ENCODE assay signal across 8 cellular contexts in the genomic region with DNA sequence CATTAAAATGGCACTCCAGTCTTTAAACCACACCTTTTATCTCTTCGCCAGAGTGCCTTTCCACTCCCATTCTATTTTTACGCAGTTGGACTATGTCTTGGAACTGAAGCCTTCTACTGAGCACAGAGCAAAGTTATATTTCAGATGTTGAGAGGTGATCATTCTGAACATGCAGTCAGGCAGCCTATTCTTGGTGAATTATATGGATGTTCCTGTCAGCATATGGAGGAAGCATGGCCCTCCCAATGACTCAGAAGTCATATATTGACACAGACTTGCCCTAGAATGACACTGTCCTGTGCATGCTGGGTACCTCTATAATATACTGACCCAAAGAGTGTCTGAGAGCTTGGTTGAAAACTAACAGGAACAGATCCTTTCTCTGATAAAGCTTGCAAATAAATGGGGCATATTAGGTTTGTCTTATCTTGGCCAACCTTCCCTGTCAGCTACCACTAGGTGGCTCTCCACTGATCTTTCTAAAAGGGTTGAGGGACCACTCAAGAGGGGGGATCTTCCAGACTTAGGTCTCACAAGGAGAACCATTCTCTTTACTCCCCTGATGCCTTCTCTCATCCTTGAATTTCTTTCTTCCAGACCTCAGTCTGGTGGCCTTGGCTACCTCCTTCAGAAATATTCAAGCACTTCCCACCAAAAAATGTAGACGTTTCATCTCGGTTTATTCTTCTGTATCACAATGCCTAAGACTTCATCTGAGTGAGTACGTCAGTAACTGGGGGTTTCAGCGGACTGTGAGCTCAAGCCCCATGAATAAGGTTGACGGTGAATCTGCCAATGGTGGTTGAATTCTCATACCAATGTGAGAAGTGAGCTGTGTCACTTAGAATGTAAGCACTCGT. TPM values are rescaled to one million over a fixed set of nuclear protein-coding genes. Genes with fewer than 3 reads are reported as not detected.
DNase-seq lines count a peak whose midpoint lies in the region; ATAC-seq, FAIRE-seq and TF ChIP-seq lines count a peak whose summit lies in the region.

No MANE protein-coding gene starts in this region.

- H3K36me3 Mint-ChIP-seq in CD4-positive, alpha-beta memory T cell, result no peaks in the 10 kb centered on the region

- H3K27ac Mint-ChIP-seq in CD4-positive, alpha-beta memory T cell, result no peak overlapping the region

- ATAC-seq in HG02938 (IDR thresholded peaks at IDR 0.05; ENCODE audit: unreplicated experiment) (peak; percentile 75), lower lobe of right lung (peak; percentile 72 to 84), aorta (ENCODE audit: low FRiP score) (no peak)

- peak; percentile 34 for TF ChIP-seq CTCF in GM13976 (IDR thresholded peaks at IDR 0.05; ENCODE audit: borderline replicate concordance, control extremely low read depth, extremely low read depth, insufficient read depth, missing control alignments)
- peak; percentile 66 for TF ChIP-seq CTCF in bronchial epithelial cell (IDR thresholded peaks at IDR 0.05; ENCODE audit: insufficient read depth, low read length, severe bottlenecking)
- peak; percentile 66 for TF ChIP-seq CTCF in lower lobe of right lung (IDR thresholded peaks at IDR 0.05)

- H3K27me3 Mint-ChIP-seq in CD4-positive, alpha-beta memory T cell, result peaks cover 8 to 9% of the 10 kb centered on the region in 2 donors

- H3K4me3 ChIP-seq in CD4-positive, alpha-beta memory T cell (ENCODE audit: low read length in 2 of 2), result no peak overlapping the region
- H3K4me3 ChIP-seq in bronchial epithelial cell (ENCODE audit: low read depth, low read length) (no peak overlapping the region), lower lobe of right lung (no peak overlapping the region), aorta (ENCODE audit: low read length in 2 of 2) (no peak overlapping the region)

- no peak overlapping the region for H3K27ac ChIP-seq in CD4-positive, alpha-beta memory T cell (ENCODE audit: low read depth, low read length)
- H3K27ac ChIP-seq in lower lobe of right lung (no peak overlapping the region), aorta (ENCODE audit: low read depth in 1 of 2, low read length in 2 of 2) (peak overlapping the region in 1 of 2 donors; percentile 25)

- WGBS in aorta, 2 donors, result 62% methylated on average over 8 of the region's 8 CpGs

- intact Hi-C loops in CD4-positive, alpha-beta memory T cell (cut with micrococcal nuclease), result loop anchor here (1.0 kb wide), 2 partner anchors 32 to 150 kb away; a partner anchor contains a TSS
- intact Hi-C loops in lower lobe of right lung (cut with DNase I) (loop anchor here (10.0 kb wide), 1 partner anchor 150 kb away; a partner anchor contains a TSS), aorta (cut with DNase I) (loop anchor here (5.0 to 10.0 kb wide), 2 partner anchors 148 to 150 kb away; a partner anchor contains a TSS)

- no peaks in the 10 kb centered on the region for H3K9me3 Mint-ChIP-seq in CD4-positive, alpha-beta memory T cell

- no peaks in the 10 kb centered on the region for H3K4me1 ChIP-seq in CD4-positive, alpha-beta memory T cell (ENCODE audit: insufficient read depth, low read length)
- H3K4me1 ChIP-seq in lower lobe of right lung (peaks cover 6% of the 10 kb centered on the region), aorta (ENCODE audit: control insufficient read depth in 1 of 2, insufficient read depth in 2 of 2, low read length in 2 of 2) (peaks cover 0 to 8% of the 10 kb centered on the region in 2 donors)

- H3K4me3 Mint-ChIP-seq in CD4-positive, alpha-beta memory T cell, result no peak overlapping the region

- in situ Hi-C loops in GM13976 (cut with MboI; ENCODE audit: low sequenced_read_pairs, unreplicated experiment), result no loop called here

- POLR2A ChIA-PET in CD4-positive, alpha-beta memory T cell (lab: Charles Lee; ENCODE audit: partially characterized antibody), result interaction anchor here (1.6 to 2.6 kb wide), 2 partner anchors 11 to 149 kb away, joined by 7 to 9 read pairs; a partner anchor contains a TSS

- H3K9me3 ChIP-seq in CD4-positive, alpha-beta memory T cell (ENCODE audit: control insufficient read depth in 1 of 2, low read length in 2 of 2), result no peaks in the 10 kb centered on the region
- H3K9me3 ChIP-seq in lower lobe of right lung (no peaks in the 10 kb centered on the region), aorta (ENCODE audit: control insufficient read depth, low read length) (no peaks in the 10 kb centered on the region)

- H3K36me3 ChIP-seq in CD4-positive, alpha-beta memory T cell (ENCODE audit: insufficient read depth, low read length), result no peaks in the 10 kb centered on the region
- H3K36me3 ChIP-seq in bronchial epithelial cell (ENCODE audit: control insufficient read depth, insufficient read depth, low read length) (no peaks in the 10 kb centered on the region), lower lobe of right lung (no peaks in the 10 kb centered on the region), aorta (ENCODE audit: control insufficient read depth in 1 of 2, insufficient read depth in 2 of 2, low read length in 1 of 2) (no peaks in the 10 kb centered on the region)

- CTCF ChIA-PET in CD4-positive, alpha-beta memory T cell (lab: Charles Lee; ENCODE audit: partially characterized antibody), result interaction anchor here (0.7 to 7.0 kb wide), 21 partner anchors 11 to 622 kb away, joined by 3 to 82 read pairs (median 4); a partner anchor contains a TSS

- peak in 4 of 5 donors; percentile 16 to 34 (median 24) for DNase-seq in CD4-positive, alpha-beta memory T cell
- DNase-seq in GM13976 (ENCODE audit: low spot score) (peak; percentile 65), NCI-H69 (lab: John Stamatoyannopoulos, UW) (peak; percentile 42), bronchial epithelial cell (ENCODE audit: low read depth) (peak; percentile 36), lower lobe of right lung (no peak), NCI-H128 (lab: John Stamatoyannopoulos, UW; ENCODE audit: unreplicated experiment) (no peak), aorta (no peak)

- no peaks in the 10 kb centered on the region for H3K27me3 ChIP-seq in CD4-positive, alpha-beta memory T cell (ENCODE audit: insufficient read depth, low read length)
- H3K27me3 ChIP-seq in bronchial epithelial cell (ENCODE audit: control insufficient read depth, insufficient read depth, low read length) (no peaks in the 10 kb centered on the region), lower lobe of right lung (ENCODE audit: low read depth) (no peaks in the 10 kb centered on the region), aorta (ENCODE audit: control insufficient read depth in 1 of 2, insufficient read depth in 2 of 2, low read length in 1 of 2) (no peaks in the 10 kb centered on the region)

- H3K4me1 Mint-ChIP-seq in CD4-positive, alpha-beta memory T cell, result peaks cover 0 to 2% (median 0%) of the 10 kb centered on the region in 4 donors

- FAIRE-seq in bronchial epithelial cell (lab: Jason Lieb, UNC), result no peak

RNA-seq across cellular contexts. Expression of a gene that starts 11.8 kb away (rescaled TPM):
- 1 to 10 TPM; 1.1 to 3.2 TPM for total RNA-seq in CD4-positive, alpha-beta memory T cell
- 1 to 10 TPM; 4.2 to 6.8 TPM for polyA plus RNA-seq in CD4-positive, alpha-beta memory T cell
- 0.53 and 1.3 TPM in 2 replicates for total RNA-seq in bronchial epithelial cell
- total RNA-seq in lower lobe of right lung, result 4.6 TPM
- total RNA-seq in aorta, result 1 to 10 TPM; 2.8 to 3.2 TPM
- polyA plus RNA-seq in aorta, result under 1 TPM; 0.50 to 0.79 TPM

RNA-seq across cellular contexts. Expression of a gene that starts 32.6 kb away (rescaled TPM):
- total RNA-seq in CD4-positive, alpha-beta memory T cell, result under 1 TPM; 0.12 to 0.33 TPM
- under 1 TPM; 0.18 to 0.64 TPM for polyA plus RNA-seq in CD4-positive, alpha-beta memory T cell
- 0.51 and 0.53 TPM in 2 replicates for total RNA-seq in bronchial epithelial cell
- 11.3 TPM for total RNA-seq in lower lobe of right lung
- 10 to 100 TPM in 1 of 2 donors, 1 to 10 TPM in 1; 9.3 to 17.3 TPM for total RNA-seq in aorta
- polyA plus RNA-seq in aorta, result 1 to 10 TPM; 2.7 to 5.5 TPM

Comparison
In these comparisons a context has a peak if more than half of its experiments do, and no peak if none do; other contexts are left out.
1. DNase-seq: peak in CD4-positive, alpha-beta memory T cell (4 of 5), GM13976 (single experiment), NCI-H69 (single experiment) and bronchial epithelial cell (single experiment); none in lower lobe of right lung (single experiment), NCI-H128 (single experiment) and aorta (0 of 2).
2. Peak in every context shown above with its lines, with median percentiles within 50 percentile points of each other: CTCF ChIP-seq.